In genomic region chr6:33634203-33634727, GRCh38 we compare ENCODE assay signal across 8 cellular contexts. TPM values are rescaled to one million over a fixed set of nuclear protein-coding genes. Genes with fewer than 3 reads are reported as not detected.
DNase-seq lines count a peak whose midpoint lies in the region; ATAC-seq and TF ChIP-seq lines count a peak whose summit lies in the region.

No MANE protein-coding gene starts in this region.

- no peak for ATAC-seq in GM18519 (IDR thresholded peaks at IDR 0.05; ENCODE audit: low FRiP score, unreplicated experiment)
- ATAC-seq in GM21526 (IDR thresholded peaks at IDR 0.05; ENCODE audit: low FRiP score, unreplicated experiment), result no peak

- no peaks in the 10 kb centered on the region; the same call in 1 of the 2 replicates for H3K27me3 Mint-ChIP-seq in HFFc6 (ENCODE audit: insufficient read depth)

- no peaks in the 10 kb centered on the region for H3K27me3 ChIP-seq in WERI-Rb-1 (ENCODE audit: insufficient read depth, low read depth, severe bottlenecking)
- no peaks in the 10 kb centered on the region for H3K27me3 ChIP-seq in right atrium auricular region

- H3K4me1 ChIP-seq in right atrium auricular region, result peaks cover 0 to 29% of the 10 kb centered on the region in 2 donors

- H3K4me3 ChIP-seq in WERI-Rb-1 (ENCODE audit: low read depth, low read length) (peak overlapping the region; percentile 55), right atrium auricular region (peak overlapping the region; percentile 33 to 46), skin epidermis (peak overlapping the region in 6 of 7 experiments; percentile 28 to 42 (median 38))

- H3K36me3 Mint-ChIP-seq in HFFc6 (ENCODE audit: low read depth), result peaks cover 7% of the 10 kb centered on the region

- H3K9me3 ChIP-seq in WERI-Rb-1 (ENCODE audit: severe bottlenecking), result no peaks in the 10 kb centered on the region
- no peaks in the 10 kb centered on the region for H3K9me3 ChIP-seq in right atrium auricular region

- DNase-seq in HFFc6, result no peak
- no peak for DNase-seq in WERI-Rb-1
- no peak for DNase-seq in right atrium auricular region (ENCODE audit: low spot score)
- no peak for DNase-seq in A172 (ENCODE audit: low spot score)
- no peak for DNase-seq in KBM-7

- H3K4me1 Mint-ChIP-seq in HFFc6 (ENCODE audit: low read depth), result peaks cover 36% of the 10 kb centered on the region

- H3K4me3 Mint-ChIP-seq in HFFc6, result peak overlapping the region; percentile 85

- H3K36me3 ChIP-seq in WERI-Rb-1 (peaks cover 33% of the 10 kb centered on the region), right atrium auricular region (no peaks in the 10 kb centered on the region)

- H3K27ac Mint-ChIP-seq in HFFc6, result peak overlapping the region; percentile 60

- TF ChIP-seq CTCF in HFFc6 (IDR thresholded peaks at IDR 0.05) (no peak), WERI-Rb-1 (IDR thresholded peaks at IDR 0.05; ENCODE audit: low read depth, low read length) (no peak), right atrium auricular region (IDR thresholded peaks at IDR 0.05) (no peak)

- in situ Hi-C loops in KBM-7 (cut with MboI; ENCODE audit: low pct_unique_long_range_greater_than_20kb, low sequenced_read_pairs), result no loop called here

- no peaks in the 10 kb centered on the region for H3K9me3 Mint-ChIP-seq in HFFc6

- H3K27ac ChIP-seq in WERI-Rb-1, result no peak overlapping the region; the same call in 1 of the 2 replicates
- no peak overlapping the region for H3K27ac ChIP-seq in right atrium auricular region
- peak overlapping the region in 10 of 21 experiments; percentile 9 to 67 (median 45) for H3K27ac ChIP-seq in skin epidermis

RNA-seq across cellular contexts. Expression of gene ITPR3, which starts 13.1 kb away (rescaled TPM):
- total RNA-seq in HFFc6 (2021; fragmentation: NEBNext Ultra II Directional; extraction: Animal tissue kit (Norgen Biotek cat#: 25700)), result 10 to 100 TPM; 20.2 to 30.3 (median 26.9) TPM
- 10 to 100 TPM in 1 of 2 donors, 1 to 10 TPM in 1; 6.2 to 17.7 TPM for total RNA-seq in right atrium auricular region
- total RNA-seq in A172 (2014; rRNA removed; shearing (Covaris generic)), result 57.5 and 59.8 TPM in 2 replicates

RNA-seq across cellular contexts. Expression of gene BAK1, which starts 54.2 kb away (rescaled TPM):
- 10 to 100 TPM; 17.5 to 23.2 (median 19.9) TPM for total RNA-seq in HFFc6 (2021; fragmentation: NEBNext Ultra II Directional; extraction: Animal tissue kit (Norgen Biotek cat#: 25700))
- 1 to 10 TPM; 6.5 to 8.6 TPM for total RNA-seq in right atrium auricular region
- 23.1 and 27.1 TPM in 2 replicates for total RNA-seq in A172 (2014; rRNA removed; shearing (Covaris generic))
